Comparison of ENCODE assay signal across 14 cellular contexts in the genomic region with DNA sequence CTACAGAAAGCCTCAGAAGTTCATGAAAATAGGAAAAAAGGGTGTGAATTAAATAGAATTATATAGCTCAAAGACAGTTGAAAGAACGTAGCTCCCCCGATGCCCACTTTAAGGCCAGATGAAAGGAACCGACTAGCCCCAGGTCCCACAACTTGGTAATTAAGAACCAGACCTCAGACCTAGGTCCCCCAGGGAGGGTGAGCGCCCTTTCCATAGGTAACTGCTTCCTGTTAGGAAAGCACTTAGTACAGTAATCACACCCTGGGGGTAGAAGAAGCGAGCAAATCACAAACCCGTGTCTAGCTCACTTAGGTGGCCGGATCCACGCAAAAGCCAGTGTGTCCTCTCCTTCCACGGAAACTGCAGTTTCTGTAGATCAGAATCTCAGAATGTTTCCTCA.
DNase-seq lines count a peak whose midpoint lies in the region; ATAC-seq and TF ChIP-seq lines count a peak whose summit lies in the region.
"Had no signal": no experiment of that assay in that cellular context is flagged by ENCODE, and none has a peak within 500 bp of the region (broad histone marks: within the 10 kb centered on the region; RNA-seq: fewer than 3 reads in every experiment).

No MANE protein-coding gene starts in this region.

- no peak overlapping the region for H2AFZ ChIP-seq in SK-N-SH (ENCODE audit: low read depth)
- H2AFZ ChIP-seq in trophoblast cell (ENCODE audit: insufficient read depth, low read length, poor library complexity) = no peak overlapping the region

- no peak overlapping the region for H2AK5ac ChIP-seq in trophoblast cell (ENCODE audit: low read length)

- intact Hi-C loops in CD4-positive, alpha-beta T cell (cut with DNase I, micrococcal nuclease) = no loop called here

- no peaks in the 10 kb centered on the region for H3F3A ChIP-seq in SK-N-SH (replicated peaks; ENCODE audit: insufficient read depth)

- H4K12ac ChIP-seq in trophoblast cell (ENCODE audit: low read depth, low read length) = no peak overlapping the region

- H3K9me3 ChIP-seq in SK-N-SH (no peaks in the 10 kb centered on the region), trophoblast cell (ENCODE audit: insufficient read depth, low read depth, low read length) (peaks cover 2% of the 10 kb centered on the region)
- no peaks in the 10 kb centered on the region for H3K9me3 ChIP-seq in CD4-positive, alpha-beta T cell (ENCODE audit: control insufficient read depth, low read length)
- H3K9me3 ChIP-seq: BLaER1 treated with 17β-estradiol and CSF1 and Interleukin-3, amounts not matched to agents 10 nM and 100 nM; Caco-2 had no signal

- H3K36me3 ChIP-seq in SK-N-SH (replicated peaks in 1 of 2; ENCODE audit: control insufficient read depth in 1 of 2, insufficient read depth in 2 of 2, low read length in 1 of 2) = no peaks in the 10 kb centered on the region
- H3K36me3 ChIP-seq in trophoblast cell (ENCODE audit: control insufficient read depth in 1 of 2, insufficient read depth in 2 of 2, low read length in 2 of 2) = no peaks in the 10 kb centered on the region

- H3K27ac ChIP-seq in SK-N-SH (ENCODE audit: low read depth in 2 of 2, low read length in 1 of 2) = no peak overlapping the region; a peak in 1 of 4 replicates
- H3K27ac ChIP-seq in trophoblast cell (ENCODE audit: low read depth, low read length) = no peak overlapping the region
- no peak overlapping the region for H3K27ac ChIP-seq in CD4-positive, alpha-beta T cell (ENCODE audit: low read depth, low read length)
- H3K27ac ChIP-seq: BLaER1 treated with 17β-estradiol and CSF1 and Interleukin-3, amounts not matched to agents 10 nM and 100 nM had no signal

- no peak overlapping the region for H3K4me3 ChIP-seq in SK-N-SH (ENCODE audit: low read depth in 2 of 2, low read length in 1 of 2)
- H3K4me3 ChIP-seq in trophoblast cell (ENCODE audit: low read depth, low read length) = no peak overlapping the region
- H3K4me3 ChIP-seq: BLaER1 treated with 17β-estradiol and CSF1 and Interleukin-3, amounts not matched to agents 10 nM and 100 nM had no signal

- POLR2A ChIA-PET in SK-N-SH (lab: Yijun Ruan, JAX) = no interaction called here
- POLR2A ChIA-PET in CD4-positive, alpha-beta T cell (lab: Charles Lee) = interaction anchor here (0.7 kb wide), 1 partner anchor 17 kb away, joined by 3 read pairs; no protein-coding TSS in a partner anchor

- no peak overlapping the region for H2BK120ac ChIP-seq in trophoblast cell (ENCODE audit: insufficient read depth, low read length, poor library complexity)

- no peaks in the 10 kb centered on the region for H4K20me1 ChIP-seq in SK-N-SH (ENCODE audit: insufficient read depth)
- H4K20me1 ChIP-seq: BLaER1 treated with 17β-estradiol and CSF1 and Interleukin-3, amounts not matched to agents 10 nM and 100 nM had no signal

- WGBS in SK-N-SH (ENCODE audit: low lambda C conversion rate) = 68% methylated on average over 9 of the region's 9 CpGs
- no CpG with 5 or more reads among the region's 9 CpGs for WGBS in trophoblast cell (ENCODE audit: extremely low coverage, insufficient coverage, insufficient read length)

- H4K91ac ChIP-seq in trophoblast cell (ENCODE audit: low read depth, low read length) = no peak overlapping the region

- H3K18ac ChIP-seq in trophoblast cell (ENCODE audit: low read length) = no peak overlapping the region

- H3K27me3 Mint-ChIP-seq in CD4-positive, alpha-beta T cell = no peaks in the 10 kb centered on the region

- H3K4ac ChIP-seq in trophoblast cell (ENCODE audit: low read depth, low read length) = no peak overlapping the region

- CTCF ChIA-PET in SK-N-SH (lab: Yijun Ruan, JAX) = interaction anchor here (1.0 to 1.4 kb wide), 4 partner anchors 8 to 151 kb away, joined by 3 to 5 read pairs (median 4); no protein-coding TSS in a partner anchor
- CTCF ChIA-PET in CD4-positive, alpha-beta T cell (lab: Charles Lee) = no interaction called here

- no peak for TF ChIP-seq EP300 in SK-N-SH (IDR thresholded peaks at IDR 0.05; ENCODE audit: borderline replicate concordance in 1 of 2, low read depth in 1 of 2, low read length in 1 of 2)

- DNase-seq in SK-N-SH (peak; percentile 17), NCI-H69 (lab: John Stamatoyannopoulos, UW) (peak; percentile 49), trophoblast cell (no peak), omental fat pad (ENCODE audit: low spot score) (no peak)
- no peak for DNase-seq in stimulated activated effector memory CD8-positive, alpha-beta T cell treated with anti-CD3 and anti-CD28 coated beads, Interleukin-12 subunit alpha, Interleukin-12 subunit beta, amount 100 ng/mL, for 72 hours (ENCODE audit: low spot score in 2 of 2)
- no peak for DNase-seq in CD4-positive, alpha-beta T cell
- DNase-seq: 8988T, Caco-2, GF-D8, GOT3, IMR-90 had no signal

- peaks cover 11% of the 10 kb centered on the region for H3K4me1 Mint-ChIP-seq in stimulated activated effector memory CD8-positive, alpha-beta T cell treated with anti-CD3 and anti-CD28 coated beads, Interleukin-12 subunit alpha, Interleukin-12 subunit beta, amount 100 ng/mL, for 72 hours
- peaks cover 7% of the 10 kb centered on the region for H3K4me1 Mint-ChIP-seq in CD4-positive, alpha-beta T cell (ENCODE audit: low read depth)

- no peak overlapping the region for H2BK12ac ChIP-seq in trophoblast cell (ENCODE audit: low read length)

- H3K9me2 ChIP-seq in SK-N-SH = no peaks in the 10 kb centered on the region

- no peak overlapping the region for H3K9ac ChIP-seq in SK-N-SH
- no peak overlapping the region for H3K9ac ChIP-seq in trophoblast cell (ENCODE audit: low read length)
- H3K9ac ChIP-seq: BLaER1 treated with 17β-estradiol and CSF1 and Interleukin-3, amounts not matched to agents 10 nM and 100 nM had no signal

- no peaks in the 10 kb centered on the region for H3K9me3 Mint-ChIP-seq in stimulated activated effector memory CD8-positive, alpha-beta T cell treated with anti-CD3 and anti-CD28 coated beads, Interleukin-12 subunit alpha, Interleukin-12 subunit beta, amount 100 ng/mL, for 72 hours
- no peaks in the 10 kb centered on the region for H3K9me3 Mint-ChIP-seq in CD4-positive, alpha-beta T cell
- H3K9me3 Mint-ChIP-seq: H9 had no signal

- TF ChIP-seq RAD21 in SK-N-SH (IDR thresholded peaks at IDR 0.05; ENCODE audit: low read length) = no peak

- peaks cover 42% of the 10 kb centered on the region for H3K36me3 Mint-ChIP-seq in stimulated activated effector memory CD8-positive, alpha-beta T cell treated with anti-CD3 and anti-CD28 coated beads, Interleukin-12 subunit alpha, Interleukin-12 subunit beta, amount 100 ng/mL, for 72 hours
- H3K36me3 Mint-ChIP-seq in CD4-positive, alpha-beta T cell (ENCODE audit: low read depth) = peaks cover 46% of the 10 kb centered on the region

- ATAC-seq in SK-N-SH treated with all-trans-retinoic acid at 6 μM for 48 hours (no peak), omental fat pad (ENCODE audit: low FRiP score) (no peak)
- no peak for ATAC-seq in stimulated activated effector memory CD8-positive, alpha-beta T cell treated with anti-CD3 and anti-CD28 coated beads, Interleukin-12 subunit alpha, Interleukin-12 subunit beta, amount 100 ng/mL, for 72 hours
- no peak for ATAC-seq in CD4-positive, alpha-beta T cell (ENCODE audit: poor library complexity)

- H3K4me3 Mint-ChIP-seq in stimulated activated effector memory CD8-positive, alpha-beta T cell treated with anti-CD3 and anti-CD28 coated beads, Interleukin-12 subunit alpha, Interleukin-12 subunit beta, amount 100 ng/mL, for 72 hours = no peak overlapping the region
- no peak overlapping the region for H3K4me3 Mint-ChIP-seq in CD4-positive, alpha-beta T cell
- H3K4me3 Mint-ChIP-seq: H9 had no signal

- H3K4me2 ChIP-seq in SK-N-SH = no peak overlapping the region
- no peak overlapping the region for H3K4me2 ChIP-seq in trophoblast cell (ENCODE audit: low read length)
- H3K4me2 ChIP-seq: BLaER1 treated with 17β-estradiol and CSF1 and Interleukin-3, amounts not matched to agents 10 nM and 100 nM had no signal

- no peak overlapping the region for H4K8ac ChIP-seq in trophoblast cell (ENCODE audit: low read depth, low read length)

- H3K4me1 ChIP-seq in SK-N-SH (ENCODE audit: control insufficient read depth in 1 of 2, insufficient read depth in 2 of 2, low read depth in 1 of 2, low read length in 1 of 2) (peaks cover 0 to 16% of the 10 kb centered on the region in 2 experiments; a peak in 1 of 4 replicates), trophoblast cell (ENCODE audit: control insufficient read depth in 1 of 2, insufficient read depth in 2 of 2, low read length in 2 of 2) (no peaks in the 10 kb centered on the region)
- H3K4me1 ChIP-seq: Caco-2 had no signal

- H3K23ac ChIP-seq in trophoblast cell (ENCODE audit: low read length) = no peak overlapping the region

- no peak overlapping the region for H2BK5ac ChIP-seq in trophoblast cell (ENCODE audit: low read depth, low read length, poor library complexity)

- H3K79me1 ChIP-seq in trophoblast cell (ENCODE audit: low read length) = no peaks in the 10 kb centered on the region

- H3K27me3 ChIP-seq in SK-N-SH (ENCODE audit: insufficient read depth) (no peaks in the 10 kb centered on the region; the same call in 1 of the 2 replicates), trophoblast cell (ENCODE audit: insufficient read depth, low read length) (no peaks in the 10 kb centered on the region)
- no peaks in the 10 kb centered on the region for H3K27me3 ChIP-seq in CD4-positive, alpha-beta T cell (ENCODE audit: control insufficient read depth, insufficient read depth, low read length)
- H3K27me3 ChIP-seq: BLaER1 treated with 17β-estradiol and CSF1 and Interleukin-3, amounts not matched to agents 10 nM and 100 nM had no signal

- H3K79me2 ChIP-seq in SK-N-SH (ENCODE audit: insufficient read depth) (no peaks in the 10 kb centered on the region), trophoblast cell (ENCODE audit: control insufficient read depth, insufficient read depth, low read length, poor library complexity) (no peaks in the 10 kb centered on the region)

- H3K14ac ChIP-seq in trophoblast cell (ENCODE audit: low read length) = no peak overlapping the region

- TF ChIP-seq CTCF in SK-N-SH (IDR thresholded peaks at IDR 0.05) (no peak), omental fat pad (IDR thresholded peaks at IDR 0.05) (no peak)
- no peak for TF ChIP-seq CTCF in CD4-positive, alpha-beta T cell (IDR thresholded peaks at IDR 0.05)

- peak overlapping the region; percentile 77 for H3K27ac Mint-ChIP-seq in stimulated activated effector memory CD8-positive, alpha-beta T cell treated with anti-CD3 and anti-CD28 coated beads, Interleukin-12 subunit alpha, Interleukin-12 subunit beta, amount 100 ng/mL, for 72 hours
- H3K27ac Mint-ChIP-seq in CD4-positive, alpha-beta T cell = no peak overlapping the region
- H3K27ac Mint-ChIP-seq: H9 had no signal

TF ChIP-seq in SK-N-SH, 30 proteins besides CTCF, POLR2A, EP300 and RAD21 (continues in another document):
- no peak for TF ChIP-seq GATA2 (CRISPR knock-in tag; IDR thresholded peaks at IDR 0.05)
- no peak for TF ChIP-seq CHD2 (IDR thresholded peaks at IDR 0.05; ENCODE audit: low read length, partially characterized antibody)

TF ChIP-seq in SK-N-SH treated with all-trans-retinoic acid at 6 μM for 48 hours, 23 proteins besides CTCF, POLR2A, EP300 and RAD21:
- TF ChIP-seq OSR1 (CRISPR knock-in tag; IDR thresholded peaks at IDR 0.05) (no peak), ZFP3 (CRISPR knock-in tag; IDR thresholded peaks at IDR 0.05) (no peak), BACH2 (CRISPR knock-in tag; IDR thresholded peaks at IDR 0.05; ENCODE audit: borderline replicate concordance) (no peak)

Comparison
In these comparisons a context has a peak if more than half of its experiments do, and no peak if none do; other contexts are left out.
1. DNase-seq: peak in SK-N-SH (single experiment) and NCI-H69 (single experiment); none in stimulated activated effector memory CD8-positive, alpha-beta T cell treated with anti-CD3 and anti-CD28 coated beads, Interleukin-12 subunit alpha, Interleukin-12 subunit beta, amount 100 ng/mL, for 72 hours (0 of 2), trophoblast cell (0 of 2), CD4-positive, alpha-beta T cell (0 of 10) and omental fat pad (single experiment).